Comparison of ENCODE assay signal across 1 cellular context in genomic region chr5:127197402-127198167, GRCh38.
TF ChIP-seq lines count a peak whose summit lies in the region.
"Not testable (repeated sequence)": the region's sequence is repeated elsewhere in the genome, so short reads cannot be mapped to it uniquely, and the experiment has no call there.

No MANE protein-coding gene starts in this region.

TF ChIP-seq in HepG2, 621 proteins besides CTCF, POLR2A, EP300 and RAD21:
- TF ChIP-seq MAZ (IDR thresholded peaks at IDR 0.05; ENCODE audit: borderline replicate concordance, low read depth, low read length); FOXP1 (IDR thresholded peaks at IDR 0.05); SOX6 (IDR thresholded peaks at IDR 0.05); SOX13 (IDR thresholded peaks at IDR 0.05): not testable (repeated sequence)
- peak; percentile 29; the same call in 1 of the 2 replicates for TF ChIP-seq MAZ (CRISPR knock-in tag; IDR thresholded peaks at IDR 0.05; ENCODE audit: low read depth)
- peak; percentile 43; the same call in 1 of the 2 replicates for TF ChIP-seq POGK (CRISPR knock-in tag; conservative IDR thresholded peaks at IDR 0.05)
- TF ChIP-seq ZNF281 (CRISPR knock-in tag; IDR thresholded peaks at IDR 0.05; ENCODE audit: borderline replicate concordance): 0 out of 2 replicates have a peak, but pooled peaks have one; percentile 49
- TF ChIP-seq ZMYM4 (CRISPR knock-in tag; IDR thresholded peaks at IDR 0.05): 0 out of 2 replicates have a peak, but pooled peaks have one; percentile 2
- peak; percentile 51 for TF ChIP-seq FOSL2 (CRISPR knock-in tag; IDR thresholded peaks at IDR 0.05)
- 0 out of 2 replicates have a peak, but pooled peaks have one; percentile 11 for TF ChIP-seq TARDBP (CRISPR knock-in tag; IDR thresholded peaks at IDR 0.05)
- TF ChIP-seq FOXJ3 (CRISPR knock-in tag; IDR thresholded peaks at IDR 0.05; ENCODE audit: borderline replicate concordance): 0 out of 2 replicates have a peak, but pooled peaks have one; percentile 26
- peak; percentile 61; the same call in 1 of the 2 replicates for TF ChIP-seq ZNF12 (CRISPR knock-in tag; IDR thresholded peaks at IDR 0.05)
- peak; percentile 75 for TF ChIP-seq CEBPG (CRISPR knock-in tag; IDR thresholded peaks at IDR 0.05)
- 0 out of 2 replicates have a peak, but pooled peaks have one; percentile 23 for TF ChIP-seq IKZF5 (CRISPR knock-in tag; IDR thresholded peaks at IDR 0.05)
- peak; percentile 12; the same call in 1 of the 2 replicates for TF ChIP-seq FOXP1 (CRISPR knock-in tag; IDR thresholded peaks at IDR 0.05)
- peak; percentile 45; the same call in 1 of the 2 replicates for TF ChIP-seq SOX6 (CRISPR knock-in tag; IDR thresholded peaks at IDR 0.05)
- TF ChIP-seq MIXL1 (CRISPR knock-in tag; IDR thresholded peaks at IDR 0.05): 0 out of 2 replicates have a peak, but pooled peaks have one; percentile 22
- 0 out of 2 replicates have a peak, but pooled peaks have one; percentile 12 for TF ChIP-seq RXRA (CRISPR knock-in tag; IDR thresholded peaks at IDR 0.05)
- TF ChIP-seq CEBPB (IDR thresholded peaks at IDR 0.05; ENCODE audit: borderline replicate concordance, low read depth, low read length): peak; percentile 53; the same call in 1 of the 2 replicates
- TF ChIP-seq GATAD2A (CRISPR knock-in tag; IDR thresholded peaks at IDR 0.05): peak; percentile 63; the same call in 1 of the 2 replicates
- peak; percentile 35; the same call in 1 of the 2 replicates for TF ChIP-seq ARID5B (CRISPR knock-in tag; IDR thresholded peaks at IDR 0.05)
- TF ChIP-seq FOXA3 (CRISPR knock-in tag; IDR thresholded peaks at IDR 0.05): peak; percentile 76; the same call in 1 of the 2 replicates
- 0 out of 2 replicates have a peak, but pooled peaks have one; percentile 22 for TF ChIP-seq TBX2 (CRISPR knock-in tag; IDR thresholded peaks at IDR 0.05; ENCODE audit: borderline replicate concordance)
- TF ChIP-seq STAG1 (CRISPR knock-in tag; IDR thresholded peaks at IDR 0.05): peak; percentile 49
- peak; percentile 9; the same call in 1 of the 2 replicates for TF ChIP-seq SALL1 (CRISPR knock-in tag; IDR thresholded peaks at IDR 0.05)
- peak; percentile 12 for TF ChIP-seq SKI (IDR thresholded peaks at IDR 0.05; ENCODE audit: partially characterized antibody)
- TF ChIP-seq FOXA1 (IDR thresholded peaks at IDR 0.05): peak; percentile 55; the same call in 1 of the 2 replicates
- peak; percentile 87 for TF ChIP-seq FOXA1 (CRISPR knock-in tag; IDR thresholded peaks at IDR 0.05)
- TF ChIP-seq KLF16 (CRISPR knock-in tag; IDR thresholded peaks at IDR 0.05): 0 out of 4 replicates have a peak, but pooled peaks of 1 of the 2 experiments have one; percentile 38
- peak in 1 of 2 experiments; percentile 51; a peak in 1 of 4 replicates for TF ChIP-seq ATF4 (CRISPR knock-in tag; IDR thresholded peaks at IDR 0.05)
- 0 out of 4 replicates have a peak, but pooled peaks of 1 of the 2 experiments have one; percentile 21 for TF ChIP-seq SOX13 (CRISPR knock-in tag; conservative IDR thresholded peaks at IDR 0.05 in 1 of 2, IDR thresholded peaks at IDR 0.05 in 1 of 2)
- 0 out of 2 replicates have a peak, but pooled peaks have one; percentile 25 for TF ChIP-seq ZGPAT (CRISPR knock-in tag; IDR thresholded peaks at IDR 0.05)
